In genomic region chr5:140220032-140220697, GRCh38 we compare ENCODE assay signal across 8 cellular contexts. TPM values are rescaled to one million over a fixed set of nuclear protein-coding genes. Genes with fewer than 3 reads are reported as not detected.
DNase-seq lines count a peak whose midpoint lies in the region; ATAC-seq, FAIRE-seq and TF ChIP-seq lines count a peak whose summit lies in the region.

No MANE protein-coding gene starts in this region.

- H3K4me3 ChIP-seq in esophagus squamous epithelium: no peak overlapping the region

- H3K4me1 ChIP-seq in esophagus squamous epithelium: peaks cover 0 to 52% (median 8%) of the 10 kb centered on the region in 3 donors

- no peak overlapping the region for H3K27ac ChIP-seq in esophagus squamous epithelium

- no peaks in the 10 kb centered on the region for H3K36me3 ChIP-seq in esophagus squamous epithelium

- DNase-seq in EL (peak; percentile 61), NCI-H226 (peak; percentile 66), kidney tubule cell (ENCODE audit: low spot score) (peak; percentile 96), esophagus squamous epithelium (lab: John Stamatoyannopoulos, UW) (no peak), frontal cortex (ENCODE audit: low spot score in 2 of 2) (no peak), progenitor cell of endocrine pancreas (ENCODE audit: low spot score, unreplicated experiment) (no peak), GM13976 (ENCODE audit: low spot score) (no peak)

- H3K4me1 Mint-ChIP-seq in progenitor cell of endocrine pancreas (ENCODE audit: low read depth): peaks cover 29% of the 10 kb centered on the region

- WGBS in esophagus squamous epithelium, 2 donors: 56 to 65% methylated on average over 3 of the region's 3 CpGs

- no peaks in the 10 kb centered on the region for H3K9me3 Mint-ChIP-seq in progenitor cell of endocrine pancreas (ENCODE audit: low read depth)

- no peak for TF ChIP-seq CTCF in esophagus squamous epithelium (IDR thresholded peaks at IDR 0.05)
- TF ChIP-seq CTCF in progenitor cell of endocrine pancreas (IDR thresholded peaks at IDR 0.05; ENCODE audit: unreplicated experiment): no peak
- TF ChIP-seq CTCF in GM13976 (IDR thresholded peaks at IDR 0.05; ENCODE audit: borderline replicate concordance, control extremely low read depth, extremely low read depth, insufficient read depth, missing control alignments): no peak

- no peak for FAIRE-seq in frontal cortex (lab: Jason Lieb, UNC)

- TF ChIP-seq POLR2A in esophagus squamous epithelium (IDR thresholded peaks at IDR 0.05): no peak

- intact Hi-C loops in esophagus squamous epithelium (cut with DNase I): no loop called here

- no peak overlapping the region for H3K27ac Mint-ChIP-seq in progenitor cell of endocrine pancreas

- no peaks in the 10 kb centered on the region for H3K27me3 ChIP-seq in esophagus squamous epithelium

- no peak overlapping the region for H3K4me3 Mint-ChIP-seq in progenitor cell of endocrine pancreas (ENCODE audit: low read depth)

- no peaks in the 10 kb centered on the region for H3K9me3 ChIP-seq in esophagus squamous epithelium

- in situ Hi-C loops in GM13976 (cut with MboI; ENCODE audit: low sequenced_read_pairs, unreplicated experiment): no loop called here

- ATAC-seq in GM21390 (IDR thresholded peaks at IDR 0.05; ENCODE audit: unreplicated experiment): peak; percentile 71

- H3K27me3 Mint-ChIP-seq in progenitor cell of endocrine pancreas: no peaks in the 10 kb centered on the region

- no peaks in the 10 kb centered on the region for H3K36me3 Mint-ChIP-seq in progenitor cell of endocrine pancreas (ENCODE audit: insufficient read depth)

RNA-seq across cellular contexts. Expression of gene CYSTM1, which starts 45.2 kb away (rescaled TPM):
- 10 to 100 TPM in 3 of 4 donors, 1 to 10 TPM in 1; 2.6 to 22.5 (median 12.8) TPM for total RNA-seq in esophagus squamous epithelium
- total RNA-seq in frontal cortex: 4.1 TPM
- 28.1 and 30.9 TPM in 2 replicates for total RNA-seq in progenitor cell of endocrine pancreas

Comparison
In these comparisons a context has a peak if more than half of its experiments do, and no peak if none do; other contexts are left out.
1. DNase-seq: peak in EL (single experiment), NCI-H226 (single experiment) and kidney tubule cell (single experiment); none in esophagus squamous epithelium (single experiment), frontal cortex (0 of 2), progenitor cell of endocrine pancreas (single experiment) and GM13976 (single experiment).